8 cellular contexts compared by ENCODE assay signal in the genomic region with DNA sequence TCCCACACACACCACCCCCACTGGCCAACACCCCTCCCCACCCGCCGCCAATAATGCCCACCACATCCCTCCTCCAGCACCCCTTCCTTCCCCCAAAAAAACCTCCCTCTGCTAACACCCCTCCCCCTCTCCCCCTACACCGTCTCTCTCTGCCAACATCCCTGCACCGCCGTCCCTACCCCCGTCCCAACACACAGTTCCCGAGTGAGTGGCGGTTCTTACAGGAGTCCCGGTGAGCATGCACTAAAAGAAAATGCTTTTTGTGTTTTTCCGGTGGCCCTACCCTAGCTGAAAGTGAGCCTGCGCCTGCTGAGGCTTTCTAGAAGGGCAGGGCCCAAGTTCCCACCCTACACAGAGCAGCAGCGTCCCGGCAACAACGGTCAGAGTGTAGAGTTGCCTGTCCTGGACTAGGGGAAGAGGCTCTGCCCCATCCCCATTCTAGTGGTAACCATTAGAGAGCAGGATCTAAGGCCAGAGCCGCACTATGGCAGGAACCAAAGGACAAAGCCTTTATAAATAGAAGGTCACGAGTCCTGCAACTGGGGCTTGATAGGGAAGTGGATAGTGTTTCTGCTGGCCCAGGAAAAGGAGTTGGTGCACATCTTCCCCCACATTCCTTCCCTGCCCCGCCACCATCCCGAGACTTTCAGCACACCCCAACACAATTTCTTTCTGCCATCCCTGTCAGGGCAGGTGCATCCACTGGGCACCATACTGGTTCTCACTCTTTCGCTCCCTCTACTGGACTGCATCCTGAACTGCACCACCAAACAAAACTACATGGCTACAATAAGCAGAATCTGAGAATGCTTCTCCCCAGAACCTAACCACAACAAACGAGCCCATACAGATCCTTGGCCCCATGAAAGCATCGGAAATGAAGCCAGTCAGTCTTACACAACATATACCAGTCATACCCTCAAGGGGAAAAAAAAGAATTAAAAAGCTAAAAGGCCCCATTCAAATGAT.
DNase-seq lines count a peak whose midpoint lies in the region; ATAC-seq and TF ChIP-seq lines count a peak whose summit lies in the region.

No MANE protein-coding gene starts in this region.

- H3K9me3 ChIP-seq in psoas muscle: no peaks in the 10 kb centered on the region

- peak in 3 of 4 experiments; percentile 0 to 1 (median 1) for DNase-seq in activated CD4-positive, CD25-positive, alpha-beta regulatory T cell (lab: John Stamatoyannopoulos, UW)
- DNase-seq in activated CD4-positive, CD25-positive, alpha-beta regulatory T cell treated with anti-CD3 and anti-CD28 coated beads, Interleukin-2, amount 50 U/mL, for 72 hours: no peak
- DNase-seq in LHCN-M2 (ENCODE audit: low read depth) (peak; percentile 6), epithelial cell of esophagus (ENCODE audit: low read depth) (peak; percentile 74), psoas muscle (no peak), D341Med (ENCODE audit: low spot score) (no peak)

- H3K4me1 ChIP-seq in psoas muscle: no peaks in the 10 kb centered on the region

- WGBS in psoas muscle, 3 donors: 26 to 42% (median 28%) methylated on average over 21 of the region's 21 CpGs

- peak; percentile 70 for ATAC-seq in GM21528 (IDR thresholded peaks at IDR 0.05; ENCODE audit: low FRiP score, unreplicated experiment)
- peak in 3 of 4 donors; percentile 32 to 65 (median 56) for ATAC-seq in psoas muscle

- H3K36me3 ChIP-seq in psoas muscle (ENCODE audit: insufficient read depth in 1 of 2, low read depth in 1 of 2): no peaks in the 10 kb centered on the region

- H3K4me3 ChIP-seq in WI38 (ENCODE audit: low read depth, low read length) (no peak overlapping the region), epithelial cell of esophagus (ENCODE audit: low read length) (no peak overlapping the region), psoas muscle (no peak overlapping the region)

- H3K27ac ChIP-seq in psoas muscle: no peak overlapping the region

- peaks cover 0 to 21% (median 0%) of the 10 kb centered on the region in 3 donors for H3K27me3 ChIP-seq in psoas muscle (ENCODE audit: insufficient read depth in 3 of 3, low read length in 2 of 3)

- TF ChIP-seq CTCF in WI38 (IDR thresholded peaks at IDR 0.05; ENCODE audit: low read depth, low read length): peak; percentile 31; the same call in 1 of the 2 replicates
- peak; percentile 64 for TF ChIP-seq CTCF in epithelial cell of esophagus (IDR thresholded peaks at IDR 0.05; ENCODE audit: insufficient read depth, low read depth, low read length, missing control alignments)
- TF ChIP-seq CTCF in psoas muscle (IDR thresholded peaks at IDR 0.05): peak; percentile 51

- intact Hi-C loops in psoas muscle (cut with DNase I): loop anchor here in 1 of 2 donors (10.0 kb wide), 1 partner anchor 208 kb away; no protein-coding TSS in a partner anchor

Comparison
In these comparisons a context has a peak if more than half of its experiments do, and no peak if none do; other contexts are left out.
1. DNase-seq: peak in activated CD4-positive, CD25-positive, alpha-beta regulatory T cell (3 of 4), LHCN-M2 (single experiment) and epithelial cell of esophagus (single experiment); none in activated CD4-positive, CD25-positive, alpha-beta regulatory T cell treated with anti-CD3 and anti-CD28 coated beads, Interleukin-2, amount 50 U/mL, for 72 hours (single experiment), psoas muscle (0 of 2) and D341Med (single experiment).
2. Peak in every context shown above with its lines, with median percentiles within 50 percentile points of each other: CTCF ChIP-seq.